Comparison of ENCODE assay signal across 1 cellular context in genomic region chr11:64207247-64208085, GRCh38.
A peak's percentile ranks its signal among the peaks of the same experiment; 100 is the strongest.
TF ChIP-seq lines count a peak whose summit lies in the region.

No MANE protein-coding gene starts in this region.

TF ChIP-seq in GM12878, 131 proteins besides CTCF, POLR2A, EP300 and RAD21 (continues in another document):
- no peak for TF ChIP-seq NRF1 (conservative IDR thresholded peaks at IDR 0.05; ENCODE audit: low read depth, low read length)
- TF ChIP-seq USF1 (IDR thresholded peaks at IDR 0.05; ENCODE audit: borderline replicate concordance, extremely low read length, insufficient read depth, low read depth, low read length) = no peak
- peak; percentile 85 for TF ChIP-seq YY1 (IDR thresholded peaks at IDR 0.05; ENCODE audit: low read depth, low read length)
- TF ChIP-seq PBX3 (IDR thresholded peaks at IDR 0.05; ENCODE audit: insufficient replicate concordance, low read depth, low read length) = peak; percentile 76
- no peak for TF ChIP-seq PML (IDR thresholded peaks at IDR 0.05; ENCODE audit: low read length)
- TF ChIP-seq NFIC (IDR thresholded peaks at IDR 0.05; ENCODE audit: low read depth, low read length) = no peak
- TF ChIP-seq BRCA1 (IDR thresholded peaks at IDR 0.05; ENCODE audit: low read depth, low read length) = no peak
- no peak for TF ChIP-seq KAT2A (conservative IDR thresholded peaks at IDR 0.05; ENCODE audit: control insufficient read depth, low read depth, low read length)
- no peak for TF ChIP-seq CBX3 (IDR thresholded peaks at IDR 0.05; ENCODE audit: borderline replicate concordance, low read depth)
- TF ChIP-seq ZNF687 (IDR thresholded peaks at IDR 0.05) = peak; percentile 82
- no peak for TF ChIP-seq FOXK2 (IDR thresholded peaks at IDR 0.05)
- TF ChIP-seq SMC3 (IDR thresholded peaks at IDR 0.05; ENCODE audit: borderline replicate concordance, low read length) = no peak
- peak; percentile 72 for TF ChIP-seq SP1 (IDR thresholded peaks at IDR 0.05; ENCODE audit: low read depth, low read length)
- peak; percentile 42; the same call in 1 of the 2 replicates for TF ChIP-seq BACH1 (IDR thresholded peaks at IDR 0.05; ENCODE audit: borderline replicate concordance)
- peak; percentile 65; the same call in 1 of the 2 replicates for TF ChIP-seq ELK1 (IDR thresholded peaks at IDR 0.05; ENCODE audit: low read depth, low read length)
- 0 out of 2 replicates have a peak, but pooled peaks have one; percentile 4 for TF ChIP-seq MEF2A (IDR thresholded peaks at IDR 0.05; ENCODE audit: insufficient read depth, low read depth, low read length)
- TF ChIP-seq ZBTB33 (IDR thresholded peaks at IDR 0.05) = no peak
- TF ChIP-seq ZNF622 (IDR thresholded peaks at IDR 0.05) = no peak
- TF ChIP-seq CHD2 (IDR thresholded peaks at IDR 0.05; ENCODE audit: borderline replicate concordance, low read depth, low read length) = peak; percentile 92
- peak; percentile 71; the same call in 1 of the 2 replicates for TF ChIP-seq TARDBP (IDR thresholded peaks at IDR 0.05; ENCODE audit: borderline replicate concordance)
- no peak for TF ChIP-seq YBX1 (IDR thresholded peaks at IDR 0.05)
- TF ChIP-seq NR2C2 (IDR thresholded peaks at IDR 0.05; ENCODE audit: borderline replicate concordance, control insufficient read depth, insufficient read length, low read depth) = no peak
- TF ChIP-seq EED (IDR thresholded peaks at IDR 0.05; ENCODE audit: low read depth) = peak; percentile 45; the same call in 1 of the 2 replicates
- no peak for TF ChIP-seq HDAC2 (IDR thresholded peaks at IDR 0.05)
- TF ChIP-seq JUND (IDR thresholded peaks at IDR 0.05; ENCODE audit: low read depth, low read length) = no peak
- peak; percentile 73 for TF ChIP-seq RUNX3 (IDR thresholded peaks at IDR 0.05; ENCODE audit: low read length)
- TF ChIP-seq CEBPZ (IDR thresholded peaks at IDR 0.05; ENCODE audit: low read depth, low read length) = no peak
- TF ChIP-seq MXI1 (IDR thresholded peaks at IDR 0.05; ENCODE audit: low read depth, low read length) = peak; percentile 74
- TF ChIP-seq SRF (IDR thresholded peaks at IDR 0.05; ENCODE audit: low read depth in 2 of 2, low read length in 2 of 2) = no peak
- no peak for TF ChIP-seq ZBTB11 (CRISPR knock-in tag; IDR thresholded peaks at IDR 0.05)
- TF ChIP-seq GATAD2B (conservative IDR thresholded peaks at IDR 0.05; ENCODE audit: low read depth) = no peak; the same call in 1 of the 2 replicates
- no peak for TF ChIP-seq ATF3 (IDR thresholded peaks at IDR 0.05; ENCODE audit: borderline replicate concordance, extremely low read depth, low read depth, low read length)
- peak; percentile 68 for TF ChIP-seq CBFB (IDR thresholded peaks at IDR 0.05; ENCODE audit: low read depth)
- TF ChIP-seq MTA3 (IDR thresholded peaks at IDR 0.05; ENCODE audit: borderline replicate concordance, low read length) = no peak; the same call in 1 of the 2 replicates
- TF ChIP-seq IKZF1 (conservative IDR thresholded peaks at IDR 0.05) = peak; percentile 67
- peak; percentile 37; the same call in 1 of the 2 replicates for TF ChIP-seq DPF2 (IDR thresholded peaks at IDR 0.05)
- 0 out of 2 replicates have a peak, but pooled peaks have one; percentile 23 for TF ChIP-seq IRF4 (IDR thresholded peaks at IDR 0.05; ENCODE audit: low read depth, low read length)
- no peak for TF ChIP-seq STAT3 (IDR thresholded peaks at IDR 0.05; ENCODE audit: low read depth, low read length)
- TF ChIP-seq HDGF (IDR thresholded peaks at IDR 0.05) = peak; percentile 87
- no peak for TF ChIP-seq SMAD1 (IDR thresholded peaks at IDR 0.05; ENCODE audit: low read depth, partially characterized antibody)
- TF ChIP-seq CREB1 (IDR thresholded peaks at IDR 0.05; ENCODE audit: low read depth) = peak; percentile 76; the same call in 1 of the 2 replicates
- TF ChIP-seq ZBED1 (IDR thresholded peaks at IDR 0.05; ENCODE audit: borderline replicate concordance) = peak; percentile 65
- TF ChIP-seq E2F4 (IDR thresholded peaks at IDR 0.05; ENCODE audit: low read depth, low read length) = no peak
- TF ChIP-seq SIX5 (IDR thresholded peaks at IDR 0.05; ENCODE audit: low read depth, low read length, severe bottlenecking) = peak; percentile 12
- TF ChIP-seq ZNF207 (IDR thresholded peaks at IDR 0.05; ENCODE audit: borderline replicate concordance) = no peak
- TF ChIP-seq BCL11A (IDR thresholded peaks at IDR 0.05; ENCODE audit: low read depth, low read length) = no peak
